Comparison of ENCODE assay signal across 8 cellular contexts in the genomic region with DNA sequence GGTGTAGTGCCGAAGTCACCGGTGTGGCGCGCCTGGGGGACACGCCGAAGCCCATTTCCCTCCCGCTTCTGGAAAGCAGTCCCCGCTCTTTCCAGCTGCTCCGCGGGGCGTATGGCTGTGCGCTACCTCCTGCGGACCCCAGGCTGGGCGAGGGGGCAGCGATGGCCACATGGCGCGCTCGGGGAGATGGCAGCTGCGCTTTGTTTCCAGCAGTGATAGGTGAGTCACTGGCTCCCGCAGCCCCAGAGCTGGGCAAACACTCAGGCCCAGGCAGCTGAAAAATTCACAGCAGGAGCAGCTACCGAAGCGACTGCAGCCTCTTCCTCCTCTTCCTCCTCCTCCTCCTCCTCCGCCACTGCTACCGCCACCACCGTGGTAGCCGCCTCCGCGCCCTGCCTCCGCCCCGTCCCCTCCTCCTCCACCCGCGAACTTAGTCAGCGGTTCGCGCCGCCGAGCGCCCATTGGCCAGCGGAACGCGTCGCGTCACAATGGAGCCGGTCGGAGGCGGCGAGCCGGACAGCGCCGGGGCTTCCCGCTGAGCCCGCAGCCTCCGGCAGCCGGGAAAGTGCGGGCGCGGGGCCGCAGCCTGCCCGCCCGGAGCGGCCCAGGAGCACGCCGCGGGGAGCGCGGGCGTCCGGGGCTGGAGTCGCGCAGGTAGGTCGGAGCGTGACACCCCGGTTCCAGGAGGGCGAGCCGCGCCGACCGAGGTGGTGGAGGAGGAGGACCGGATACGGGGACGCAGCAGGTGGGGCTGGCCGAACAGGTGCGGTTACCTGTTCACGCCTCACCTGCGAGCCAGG. TPM values are rescaled to one million over a fixed set of nuclear protein-coding genes. Genes with fewer than 3 reads are reported as not detected.
DNase-seq lines count a peak whose midpoint lies in the region; ATAC-seq, FAIRE-seq and TF ChIP-seq lines count a peak whose summit lies in the region.

A gene (plus strand): TSS at position 461 of the 800 bp plus-strand sequence. CDS start 57,822 bp downstream, outside the sequence.

- 0 out of 3 replicates have a peak, but pooled peaks cover 8% of the 10 kb centered on the region for H3K4me1 ChIP-seq in A549
- peaks cover 26 to 61% (median 38%) of the 10 kb centered on the region in 6 donors for H3K4me1 ChIP-seq in spleen

- DNase-seq in A549 (ENCODE audit: low read depth in 1 of 2, low spot score in 1 of 2) (peak; percentile 67 to 86), NCI-H2196 (lab: John Stamatoyannopoulos, UW; ENCODE audit: unreplicated experiment) (peak; percentile 91), caudate nucleus (lab: John Stamatoyannopoulos, UW) (peak in 60 of 61 donors; percentile 31 to 96 (median 86)), inferior parietal cortex (ENCODE audit: extremely low spot score) (peak; percentile 87), spleen (peak; percentile 99)
- DNase-seq in activated CD4-positive, CD25-positive, alpha-beta regulatory T cell (lab: John Stamatoyannopoulos, UW), result peak; percentile 70 to 78 (median 75)

- intact Hi-C loops in spleen (cut with DNase I; ENCODE audit: low total_unique reads), result loop anchor here (10.0 kb wide), 1 partner anchor 70 kb away; no protein-coding TSS in a partner anchor

- TF ChIP-seq CTCF in A549 (IDR thresholded peaks at IDR 0.05), result no peak
- TF ChIP-seq CTCF in spleen (IDR thresholded peaks at IDR 0.05 in 8 of 11, conservative IDR thresholded peaks at IDR 0.05 in 3 of 11), result peak in 1 of 11 experiments; percentile 4

- no peak for TF ChIP-seq EP300 in A549 (IDR thresholded peaks at IDR 0.05)

- TF ChIP-seq POLR2A in A549 (IDR thresholded peaks at IDR 0.05; ENCODE audit: low read length), result peak; percentile 84
- TF ChIP-seq POLR2A in spleen (IDR thresholded peaks at IDR 0.05), result peak in 1 of 3 donors; percentile 41

- POLR2A ChIA-PET in A549 (lab: Yijun Ruan, JAX), result interaction anchor here (1.1 kb wide), 1 partner anchor 23 kb away, joined by 3 read pairs; no protein-coding TSS in a partner anchor

- H3K27me3 ChIP-seq in spleen (replicated peaks in 1 of 7), result no peaks in the 10 kb centered on the region

- no peaks in the 10 kb centered on the region for H3K36me3 ChIP-seq in spleen

- H3K4me3 ChIP-seq in A549 (peak within 1 kb of the TSS; percentile 99), spleen (peak within 1 kb of the TSS; percentile 84 to 99 (median 88))

- H3K9me3 ChIP-seq in A549, result no peaks in the 10 kb centered on the region
- H3K9me3 ChIP-seq in spleen, result no peaks in the 10 kb centered on the region

- peak within 1 kb of the TSS; percentile 82 for H3K4me2 ChIP-seq in A549

- no peak for TF ChIP-seq RAD21 in A549 (conservative IDR thresholded peaks at IDR 0.05 in 1 of 2, IDR thresholded peaks at IDR 0.05 in 1 of 2)

- H3K27ac ChIP-seq in A549 (peak within 1 kb of the TSS; percentile 93 to 95), caudate nucleus (ENCODE audit: low read depth, low read length) (peak within 1 kb of the TSS; percentile 91), spleen (peak within 1 kb of the TSS; percentile 92 to 98 (median 95))

- 4% methylated on average over 17 of the region's 85 CpGs for WGBS in A549 (ENCODE audit: missing lambda C conversion rate)
- whole genome bisulfite sequencing in spleen, 5 donors, result 0 to 1% (median 0%) methylated on average over 30 to 85 of the region's 85 CpGs

- ATAC-seq in A549 (peak; percentile 95 to 98), GM18520 (IDR thresholded peaks at IDR 0.05; ENCODE audit: unreplicated experiment) (peak; percentile 84), HG03060 (IDR thresholded peaks at IDR 0.05; ENCODE audit: low read depth, unreplicated experiment) (peak; percentile 31)

- no peak for FAIRE-seq in A549 (lab: Jason Lieb, UNC)

- CTCF ChIA-PET in A549 (lab: Yijun Ruan, JAX), result no interaction called here

TF ChIP-seq in A549, 52 proteins besides CTCF, POLR2A, EP300 and RAD21 (continues in another document):
- no peak for TF ChIP-seq EHMT2 (IDR thresholded peaks at IDR 0.05; ENCODE audit: low read depth)
- TF ChIP-seq KDM1A (IDR thresholded peaks at IDR 0.05; ENCODE audit: low read depth), result no peak
- TF ChIP-seq, protein P1, sequence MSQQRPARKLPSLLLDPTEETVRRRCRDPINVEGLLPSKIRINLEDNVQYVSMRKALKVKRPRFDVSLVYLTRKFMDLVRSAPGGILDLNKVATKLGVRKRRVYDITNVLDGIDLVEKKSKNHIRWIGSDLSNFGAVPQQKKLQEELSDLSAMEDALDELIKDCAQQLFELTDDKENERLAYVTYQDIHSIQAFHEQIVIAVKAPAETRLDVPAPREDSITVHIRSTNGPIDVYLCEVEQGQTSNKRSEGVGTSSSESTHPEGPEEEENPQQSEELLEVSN (IDR thresholded peaks at IDR 0.05; ENCODE audit: borderline replicate concordance, low read depth), result peak; percentile 95
- no peak for TF ChIP-seq BHLHE40 (IDR thresholded peaks at IDR 0.05; ENCODE audit: low read depth, low read length)
- TF ChIP-seq KDM5A (IDR thresholded peaks at IDR 0.05), result no peak
- no peak for TF ChIP-seq HOXB13 (CRISPR knock-in tag; IDR thresholded peaks at IDR 0.05; ENCODE audit: low read depth)
- TF ChIP-seq ZSCAN20 (CRISPR knock-in tag; IDR thresholded peaks at IDR 0.05), result no peak
- no peak for TF ChIP-seq GATA3 (IDR thresholded peaks at IDR 0.05; ENCODE audit: borderline replicate concordance)
- 0 out of 2 replicates have a peak, but pooled peaks have one; percentile 0 for TF ChIP-seq TP53 (CRISPR knock-in tag; IDR thresholded peaks at IDR 0.05)
- no peak for TF ChIP-seq FOSL2 (IDR thresholded peaks at IDR 0.05)
- peak; percentile 65 for TF ChIP-seq FOSL2 (CRISPR knock-in tag; IDR thresholded peaks at IDR 0.05)
- TF ChIP-seq, protein P2, sequence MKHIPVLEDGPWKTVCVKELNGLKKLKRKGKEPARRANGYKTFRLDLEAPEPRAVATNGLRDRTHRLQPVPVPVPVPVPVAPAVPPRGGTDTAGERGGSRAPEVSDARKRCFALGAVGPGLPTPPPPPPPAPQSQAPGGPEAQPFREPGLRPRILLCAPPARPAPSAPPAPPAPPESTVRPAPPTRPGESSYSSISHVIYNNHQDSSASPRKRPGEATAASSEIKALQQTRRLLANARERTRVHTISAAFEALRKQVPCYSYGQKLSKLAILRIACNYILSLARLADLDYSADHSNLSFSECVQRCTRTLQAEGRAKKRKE (CRISPR knock-in tag; IDR thresholded peaks at IDR 0.05; ENCODE audit: low read depth), result no peak; the same call in 1 of the 2 replicates
- TF ChIP-seq, protein P3, sequence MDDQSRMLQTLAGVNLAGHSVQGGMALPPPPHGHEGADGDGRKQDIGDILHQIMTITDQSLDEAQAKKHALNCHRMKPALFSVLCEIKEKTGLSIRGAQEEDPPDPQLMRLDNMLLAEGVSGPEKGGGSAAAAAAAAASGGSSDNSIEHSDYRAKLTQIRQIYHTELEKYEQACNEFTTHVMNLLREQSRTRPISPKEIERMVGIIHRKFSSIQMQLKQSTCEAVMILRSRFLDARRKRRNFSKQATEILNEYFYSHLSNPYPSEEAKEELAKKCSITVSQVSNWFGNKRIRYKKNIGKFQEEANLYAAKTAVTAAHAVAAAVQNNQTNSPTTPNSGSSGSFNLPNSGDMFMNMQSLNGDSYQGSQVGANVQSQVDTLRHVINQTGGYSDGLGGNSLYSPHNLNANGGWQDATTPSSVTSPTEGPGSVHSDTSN (IDR thresholded peaks at IDR 0.05), result no peak
- no peak for TF ChIP-seq POLR2AphosphoS2 (conservative IDR thresholded peaks at IDR 0.05; ENCODE audit: low read length)
- no peak for TF ChIP-seq TFCP2L1 (CRISPR knock-in tag; IDR thresholded peaks at IDR 0.05)
- no peak for TF ChIP-seq CHD2 (IDR thresholded peaks at IDR 0.05; ENCODE audit: low read length, partially characterized antibody)
- no peak for TF ChIP-seq JUNB (IDR thresholded peaks at IDR 0.05)
- TF ChIP-seq, protein P4, sequence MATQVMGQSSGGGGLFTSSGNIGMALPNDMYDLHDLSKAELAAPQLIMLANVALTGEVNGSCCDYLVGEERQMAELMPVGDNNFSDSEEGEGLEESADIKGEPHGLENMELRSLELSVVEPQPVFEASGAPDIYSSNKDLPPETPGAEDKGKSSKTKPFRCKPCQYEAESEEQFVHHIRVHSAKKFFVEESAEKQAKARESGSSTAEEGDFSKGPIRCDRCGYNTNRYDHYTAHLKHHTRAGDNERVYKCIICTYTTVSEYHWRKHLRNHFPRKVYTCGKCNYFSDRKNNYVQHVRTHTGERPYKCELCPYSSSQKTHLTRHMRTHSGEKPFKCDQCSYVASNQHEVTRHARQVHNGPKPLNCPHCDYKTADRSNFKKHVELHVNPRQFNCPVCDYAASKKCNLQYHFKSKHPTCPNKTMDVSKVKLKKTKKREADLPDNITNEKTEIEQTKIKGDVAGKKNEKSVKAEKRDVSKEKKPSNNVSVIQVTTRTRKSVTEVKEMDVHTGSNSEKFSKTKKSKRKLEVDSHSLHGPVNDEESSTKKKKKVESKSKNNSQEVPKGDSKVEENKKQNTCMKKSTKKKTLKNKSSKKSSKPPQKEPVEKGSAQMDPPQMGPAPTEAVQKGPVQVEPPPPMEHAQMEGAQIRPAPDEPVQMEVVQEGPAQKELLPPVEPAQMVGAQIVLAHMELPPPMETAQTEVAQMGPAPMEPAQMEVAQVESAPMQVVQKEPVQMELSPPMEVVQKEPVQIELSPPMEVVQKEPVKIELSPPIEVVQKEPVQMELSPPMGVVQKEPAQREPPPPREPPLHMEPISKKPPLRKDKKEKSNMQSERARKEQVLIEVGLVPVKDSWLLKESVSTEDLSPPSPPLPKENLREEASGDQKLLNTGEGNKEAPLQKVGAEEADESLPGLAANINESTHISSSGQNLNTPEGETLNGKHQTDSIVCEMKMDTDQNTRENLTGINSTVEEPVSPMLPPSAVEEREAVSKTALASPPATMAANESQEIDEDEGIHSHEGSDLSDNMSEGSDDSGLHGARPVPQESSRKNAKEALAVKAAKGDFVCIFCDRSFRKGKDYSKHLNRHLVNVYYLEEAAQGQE (IDR thresholded peaks at IDR 0.05), result no peak
- TF ChIP-seq ZC3H11A (IDR thresholded peaks at IDR 0.05), result no peak

RNA-seq across cellular contexts. Expression of the gene that starts here (rescaled TPM):
- 10.3 and 11.1 TPM in 2 replicates for polyA plus RNA-seq in A549 (2011; rRNA removed)
- 2.5 and 3.9 TPM in 2 replicates for polyA plus RNA-seq in A549 (2012; cell fraction: cytosol; rRNA removed)
- polyA plus RNA-seq in A549 (2012; cell fraction: nucleus; rRNA removed), result 2.1 and 2.7 TPM in 2 replicates
- 3.2 to 3.3 TPM (median 3.2 TPM) in 3 replicates for polyA plus RNA-seq in A549 (2017; fragmentation: RNase III; extraction: RNeasy Plus Mini Kit Qiagen cat#74134 plus additional on column Dnase treatment)
- polyA minus RNA-seq in A549 (2011; rRNA and poly(A)+ RNA removed), result 23.4 and 29.1 TPM in 2 replicates
- total RNA-seq in spleen, result 10 to 100 TPM; 11.6 to 22.5 (median 14.3) TPM
- 1 to 10 TPM; 1.7 to 3.0 (median 2.0) TPM for polyA plus RNA-seq in spleen

Comparison
In these comparisons a context has a peak if more than half of its experiments do, and no peak if none do; other contexts are left out.
1. Peak in every context shown above with its lines: DNase-seq, ATAC-seq, H3K4me3 ChIP-seq and H3K27ac ChIP-seq.
2. ATAC-seq: peak in every context shown above with its lines; median percentile 96 in A549; 84 in GM18520; 31 in HG03060.